26 cellular contexts compared by ENCODE assay signal in genomic region chr5:167684251-167684650, GRCh38.
A peak's percentile ranks its signal among the peaks of the same experiment; 100 is the strongest.
DNase-seq lines count a peak whose midpoint lies in the region; ATAC-seq and TF ChIP-seq lines count a peak whose summit lies in the region.
"Had no signal": no experiment of that assay in that cellular context is flagged by ENCODE, and none has a peak within 500 bp of the region (broad histone marks: within the 10 kb centered on the region; RNA-seq: fewer than 3 reads in every experiment).

No MANE protein-coding gene starts in this region.

- no peaks in the 10 kb centered on the region for H3K9me3 ChIP-seq in breast epithelium

- H3K4me3 Mint-ChIP-seq in MCF 10A (ENCODE audit: unreplicated experiment), result no peak overlapping the region
- H3K4me3 Mint-ChIP-seq: activated B cell treated with CpG ODN at 0.5 μM for 24 hours; CD8-positive, alpha-beta memory T cell; nephron; stimulated activated naive CD8-positive, alpha-beta T cell treated with anti-CD3 and anti-CD28 coated beads, Interleukin-15, Interleukin-2, amounts not matched to agents 100 ng/mL and 50 ng/mL, for 24 hours had no signal

- no peaks in the 10 kb centered on the region for H3K27me3 Mint-ChIP-seq in MCF 10A (ENCODE audit: insufficient read depth, unreplicated experiment)
- H3K27me3 Mint-ChIP-seq: activated B cell treated with CpG ODN at 0.5 μM for 24 hours; stimulated activated naive CD8-positive, alpha-beta T cell treated with anti-CD3 and anti-CD28 coated beads, Interleukin-15, Interleukin-2, amounts not matched to agents 100 ng/mL and 50 ng/mL, for 24 hours had no signal

- TF ChIP-seq POLR2A in breast epithelium (IDR thresholded peaks at IDR 0.05), result no peak

- H3K36me3 Mint-ChIP-seq in MCF 10A (ENCODE audit: insufficient read depth, unreplicated experiment), result no peaks in the 10 kb centered on the region
- H3K36me3 Mint-ChIP-seq: CD8-positive, alpha-beta memory T cell had no signal

- H3K9me3 Mint-ChIP-seq in MCF 10A (ENCODE audit: unreplicated experiment), result no peaks in the 10 kb centered on the region

- H3K36me3 ChIP-seq in breast epithelium, result no peaks in the 10 kb centered on the region

- ATAC-seq in GM18873 (IDR thresholded peaks at IDR 0.05; ENCODE audit: low FRiP score, unreplicated experiment) (no peak), HG02588 (IDR thresholded peaks at IDR 0.05; ENCODE audit: unreplicated experiment) (no peak)
- ATAC-seq: Right ventricle myocardium inferior, sciatic nerve had no signal

- CTCF ChIA-PET in MCF 10A (lab: Yijun Ruan, JAX), result interaction anchor here (0.7 to 1.7 kb wide), 3 partner anchors 12 to 38 kb away, joined by 3 to 4 read pairs (median 4); no protein-coding TSS in a partner anchor

- H3K27ac ChIP-seq in breast epithelium, result no peak overlapping the region
- H3K27ac ChIP-seq: 22Rv1, hepatocyte, parathyroid adenoma had no signal

- no peaks in the 10 kb centered on the region for H3K27me3 ChIP-seq in breast epithelium
- H3K27me3 ChIP-seq: hepatocyte had no signal

- intact Hi-C loops in MCF 10A (cut with micrococcal nuclease) (no loop called here), breast epithelium (cut with DNase I; ENCODE audit: low total_unique reads) (no loop called here)

- no peak for TF ChIP-seq CTCF in MCF 10A (IDR thresholded peaks at IDR 0.05; ENCODE audit: unreplicated experiment)
- TF ChIP-seq CTCF in breast epithelium (IDR thresholded peaks at IDR 0.05), result no peak

- peaks cover 23% of the 10 kb centered on the region for H3K4me1 Mint-ChIP-seq in MCF 10A (ENCODE audit: insufficient read depth, unreplicated experiment)
- H3K4me1 Mint-ChIP-seq: activated B cell treated with CpG ODN at 0.5 μM for 24 hours; CD8-positive, alpha-beta memory T cell; nephron had no signal

- H3K4me3 ChIP-seq in breast epithelium, result no peak overlapping the region
- H3K4me3 ChIP-seq: hepatocyte had no signal

- POLR2A ChIA-PET in MCF 10A (lab: Yijun Ruan, JAX), result interaction anchor here (0.6 to 2.8 kb wide), 6 partner anchors 10 to 101 kb away, joined by 3 to 14 read pairs (median 5); no protein-coding TSS in a partner anchor

- no peak overlapping the region for H3K27ac Mint-ChIP-seq in MCF 10A (ENCODE audit: low read depth, unreplicated experiment)
- H3K27ac Mint-ChIP-seq: activated B cell treated with CpG ODN at 0.5 μM for 24 hours; CD8-positive, alpha-beta memory T cell; nephron; stimulated activated naive CD8-positive, alpha-beta T cell treated with anti-CD3 and anti-CD28 coated beads, Interleukin-15, Interleukin-2, amounts not matched to agents 100 ng/mL and 50 ng/mL, for 24 hours had no signal

- DNase-seq in MCF 10A (ENCODE audit: unreplicated experiment) (peak; percentile 66), breast epithelium (ENCODE audit: low spot score in 2 of 2) (no peak), amniotic epithelial cell (ENCODE audit: low read depth) (peak; percentile 63), foreskin melanocyte (peak; percentile 53), NCI-H526 (lab: John Stamatoyannopoulos, UW) (no peak), NCI-H1105 treated with DMSO at 0.1 percent for 48 hours (lab: John Stamatoyannopoulos, UW) (no peak)
- DNase-seq: activated B cell treated with CpG ODN at 0.5 μM for 24 hours; activated CD4-positive, alpha-beta T cell treated with anti-CD3 and anti-CD28 coated beads, Interleukin-2, amount 50 U/mL, for 48 hours; activated CD8-positive, alpha-beta memory T cell treated with anti-CD3 and anti-CD28 coated beads, Interleukin-2, amount 50 U/mL, for 4 hours; activated naive CD4-positive, alpha-beta T cell treated with anti-CD3 and anti-CD28 coated beads, Interleukin-2, amount 50 U/mL, for 16 hours; AML-193; CD8-positive, alpha-beta memory T cell; GDM1; Karpas-422; NCI-H187; NCI-H774; trophoblast cell had no signal

- BruUV-seq in MCF 10A (replicated peaks; lab: Mats Ljungman, UMichigan), result no TSS peak

- H3K4me1 ChIP-seq in breast epithelium, result no peaks in the 10 kb centered on the region
- H3K4me1 ChIP-seq: parathyroid adenoma had no signal

Comparison
In these comparisons a context has a peak if more than half of its experiments do, and no peak if none do; other contexts are left out.
1. DNase-seq: peak in MCF 10A (single experiment), amniotic epithelial cell (single experiment) and foreskin melanocyte (single experiment); none in breast epithelium (0 of 2), NCI-H526 (0 of 2) and NCI-H1105 treated with DMSO at 0.1 percent for 48 hours (single experiment).